ENCODE assay signal across 8 cellular contexts in the genomic region with DNA sequence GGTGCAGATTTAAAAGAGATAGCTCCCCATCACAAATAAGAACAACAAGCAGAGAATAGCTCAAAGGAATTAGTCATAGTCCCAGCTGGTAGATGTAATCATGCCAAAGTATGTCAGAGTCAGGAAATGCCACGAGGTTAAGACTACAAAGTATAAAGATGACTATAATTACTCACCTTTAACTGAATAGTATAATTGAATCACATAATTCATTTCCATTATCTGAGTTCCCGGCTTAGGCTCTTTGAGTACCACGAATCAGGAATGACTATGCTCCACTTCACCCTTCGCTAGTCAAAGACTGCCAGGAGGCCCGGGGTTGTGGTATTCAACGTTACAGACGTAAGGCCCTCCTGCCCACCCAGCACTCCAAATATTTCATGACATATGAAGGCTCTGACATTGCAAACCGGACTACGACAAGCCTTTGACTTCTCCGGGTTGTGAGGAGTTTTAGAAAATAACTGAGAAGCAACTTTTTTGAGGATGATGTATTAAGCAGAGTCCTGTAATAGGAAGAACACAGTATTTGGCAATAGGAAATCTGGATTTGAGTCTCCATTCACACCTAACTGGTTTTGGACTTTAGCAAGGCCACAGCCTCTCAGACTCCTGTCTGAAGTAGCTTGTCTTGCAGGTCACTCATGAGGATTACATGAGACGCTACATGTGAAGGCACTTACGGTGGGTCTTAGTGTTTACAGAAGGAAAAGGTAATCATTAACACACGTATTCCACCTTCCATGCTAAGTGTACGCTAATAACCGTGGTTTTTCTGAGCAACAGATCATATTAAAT.
DNase-seq lines count a peak whose midpoint lies in the region; ATAC-seq, FAIRE-seq and TF ChIP-seq lines count a peak whose summit lies in the region.

No MANE protein-coding gene starts in this region.

- peak overlapping the region; percentile 43 for H3K27ac ChIP-seq in ACC112 (ENCODE audit: low read depth, low read length)
- H3K27ac ChIP-seq in astrocyte (ENCODE audit: low read depth, low read length), result peak overlapping the region; percentile 86
- H3K27ac ChIP-seq in lower lobe of right lung, result peak overlapping the region; percentile 79

- no peaks in the 10 kb centered on the region for H3K27me3 Mint-ChIP-seq in astrocyte (ENCODE audit: low read depth, unreplicated experiment)

- ATAC-seq in lower lobe of right lung, result peak; percentile 57 to 64
- no peak for ATAC-seq in HG02759 (IDR thresholded peaks at IDR 0.05; ENCODE audit: unreplicated experiment)
- no peak for ATAC-seq in HG03378 (IDR thresholded peaks at IDR 0.05; ENCODE audit: unreplicated experiment)

- H3K79me2 ChIP-seq in ACC112 (ENCODE audit: control insufficient read depth, insufficient read depth, low read length, unreplicated experiment) (no peaks in the 10 kb centered on the region), astrocyte (ENCODE audit: insufficient read depth, low read length) (no peaks in the 10 kb centered on the region)

- intact Hi-C loops in lower lobe of right lung (cut with DNase I), result no loop called here

- peak overlapping the region; percentile 69 for H2AFZ ChIP-seq in ACC112 (ENCODE audit: low read length, unreplicated experiment)
- H2AFZ ChIP-seq in astrocyte (ENCODE audit: low read depth, low read length), result no peak overlapping the region

- no peaks in the 10 kb centered on the region for H3K36me3 Mint-ChIP-seq in astrocyte (ENCODE audit: low read depth, unreplicated experiment)

- H3K9ac ChIP-seq in astrocyte (ENCODE audit: low read length), result peak overlapping the region; percentile 62

- peaks cover 20% of the 10 kb centered on the region for H3K4me1 ChIP-seq in ACC112 (ENCODE audit: control insufficient read depth, insufficient read depth, low read length, unreplicated experiment)
- H3K4me1 ChIP-seq in astrocyte (ENCODE audit: insufficient read depth, low read length), result peaks cover 20% of the 10 kb centered on the region
- H3K4me1 ChIP-seq in lower lobe of right lung, result peaks cover 25% of the 10 kb centered on the region

- H3K9me3 Mint-ChIP-seq in astrocyte (ENCODE audit: unreplicated experiment), result peaks cover 4% of the 10 kb centered on the region

- H3K27ac Mint-ChIP-seq in astrocyte (ENCODE audit: unreplicated experiment), result peak overlapping the region; percentile 96

- no peaks in the 10 kb centered on the region for H4K20me1 ChIP-seq in astrocyte (ENCODE audit: insufficient read depth, low read length)

- H3K4me1 Mint-ChIP-seq in astrocyte (ENCODE audit: low read depth, unreplicated experiment), result peaks cover 53% of the 10 kb centered on the region

- no peaks in the 10 kb centered on the region for H3K36me3 ChIP-seq in ACC112 (ENCODE audit: insufficient read depth, low read length)
- H3K36me3 ChIP-seq in astrocyte (ENCODE audit: insufficient read depth, low read length), result no peaks in the 10 kb centered on the region
- no peaks in the 10 kb centered on the region for H3K36me3 ChIP-seq in lower lobe of right lung

- H3K9me3 ChIP-seq in astrocyte (ENCODE audit: insufficient read depth, low read depth, low read length), result no peaks in the 10 kb centered on the region
- H3K9me3 ChIP-seq in lower lobe of right lung, result no peaks in the 10 kb centered on the region

- no peak for TF ChIP-seq CTCF in astrocyte (IDR thresholded peaks at IDR 0.05; ENCODE audit: insufficient read depth, low read depth, low read length)
- TF ChIP-seq CTCF in lower lobe of right lung (IDR thresholded peaks at IDR 0.05), result no peak

- H3K4me2 ChIP-seq in astrocyte (ENCODE audit: low read length), result peak overlapping the region; percentile 58

- FAIRE-seq in astrocyte (lab: Jason Lieb, UNC), result peak; percentile 56

- H3K4me3 ChIP-seq in ACC112 (ENCODE audit: low read depth, low read length) (no peak overlapping the region), astrocyte (ENCODE audit: insufficient read depth, low read depth, low read length) (peak overlapping the region; percentile 13), lower lobe of right lung (no peak overlapping the region)

- DNase-seq in HS-5 (ENCODE audit: low read depth) (peak; percentile 73), astrocyte (ENCODE audit: low read depth) (peak; percentile 93), lower lobe of right lung (no peak), OCI-M2 (lab: John Stamatoyannopoulos, UW; ENCODE audit: unreplicated experiment) (no peak), GOT3 (lab: John Stamatoyannopoulos, UW) (no peak)

- no peaks in the 10 kb centered on the region for H3K27me3 ChIP-seq in ACC112 (ENCODE audit: insufficient read depth, low read length)
- H3K27me3 ChIP-seq in astrocyte (ENCODE audit: insufficient read depth, low read length), result no peaks in the 10 kb centered on the region
- H3K27me3 ChIP-seq in lower lobe of right lung (ENCODE audit: low read depth), result no peaks in the 10 kb centered on the region

- H3K4me3 Mint-ChIP-seq in astrocyte (ENCODE audit: unreplicated experiment), result peak overlapping the region; percentile 58

Comparison
In these comparisons a context has a peak if more than half of its experiments do, and no peak if none do; other contexts are left out.
1. DNase-seq: peak in HS-5 (single experiment) and astrocyte (single experiment); none in lower lobe of right lung (single experiment), OCI-M2 (single experiment) and GOT3 (single experiment).
2. ATAC-seq: peak in lower lobe of right lung (2 of 2); none in HG02759 (single experiment) and HG03378 (single experiment).
3. Peak in every context shown above with its lines, with median percentiles within 50 percentile points of each other: H3K27ac ChIP-seq.